Comparison of ENCODE assay signal across 1 cellular context in the genomic region with DNA sequence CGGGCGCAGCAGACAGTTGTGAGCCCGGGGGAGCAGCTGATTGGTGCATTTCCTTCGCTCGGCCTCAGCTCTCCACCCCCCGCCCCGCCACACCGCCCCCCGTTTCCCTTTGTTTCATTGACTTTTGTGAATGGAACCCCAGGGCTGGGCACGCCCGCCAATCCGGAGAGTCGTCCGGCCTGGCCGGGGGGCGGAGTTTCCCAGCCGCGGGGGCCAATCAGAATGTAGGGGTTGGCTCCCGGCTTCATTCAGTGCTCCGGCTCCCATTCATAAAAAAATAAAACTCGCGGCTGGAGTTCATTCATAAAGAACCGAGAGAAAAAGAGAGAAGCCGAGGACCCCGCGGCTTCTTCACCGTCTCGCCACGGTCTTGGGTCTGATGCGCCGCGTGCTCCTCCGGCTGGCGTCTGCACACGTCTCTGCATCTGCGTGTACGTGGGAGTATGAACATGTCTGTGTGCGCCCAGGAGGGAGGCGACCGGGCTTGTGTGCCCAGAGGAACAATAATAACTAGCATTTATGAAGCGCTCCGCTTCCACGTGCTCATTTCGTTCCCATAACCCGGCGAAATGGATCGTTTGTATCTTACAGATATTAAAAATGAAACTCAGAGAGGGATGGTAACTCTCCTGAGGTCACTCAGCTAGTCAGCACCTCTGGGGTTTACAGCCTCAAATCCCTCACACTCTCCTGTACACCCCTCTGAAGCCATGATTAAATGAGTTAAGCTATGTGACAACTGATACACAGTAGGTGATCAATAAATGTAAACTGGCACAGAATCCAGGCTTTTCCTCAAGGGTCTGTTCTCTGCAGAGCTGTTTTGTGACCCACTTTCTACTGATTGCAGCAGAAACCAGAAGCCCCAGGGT.
TF ChIP-seq lines count a peak whose summit lies in the region.

A gene (minus strand): TSS at position 24 of the 872 bp plus-strand sequence. CDS start 723 bp downstream, outside the sequence.

TF ChIP-seq in K562, 482 proteins besides CTCF, POLR2A, EP300 and RAD21 (continued from another document and continues in another):
- TF ChIP-seq, protein P1, sequence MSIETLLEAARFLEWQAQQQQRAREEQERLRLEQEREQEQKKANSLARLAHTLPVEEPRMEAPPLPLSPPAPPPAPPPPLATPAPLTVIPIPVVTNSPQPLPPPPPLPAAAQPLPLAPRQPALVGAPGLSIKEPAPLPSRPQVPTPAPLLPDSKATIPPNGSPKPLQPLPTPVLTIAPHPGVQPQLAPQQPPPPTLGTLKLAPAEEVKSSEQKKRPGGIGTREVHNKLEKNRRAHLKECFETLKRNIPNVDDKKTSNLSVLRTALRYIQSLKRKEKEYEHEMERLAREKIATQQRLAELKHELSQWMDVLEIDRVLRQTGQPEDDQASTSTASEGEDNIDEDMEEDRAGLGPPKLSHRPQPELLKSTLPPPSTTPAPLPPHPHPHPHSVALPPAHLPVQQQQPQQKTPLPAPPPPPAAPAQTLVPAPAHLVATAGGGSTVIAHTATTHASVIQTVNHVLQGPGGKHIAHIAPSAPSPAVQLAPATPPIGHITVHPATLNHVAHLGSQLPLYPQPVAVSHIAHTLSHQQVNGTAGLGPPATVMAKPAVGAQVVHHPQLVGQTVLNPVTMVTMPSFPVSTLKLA (conservative IDR thresholded peaks at IDR 0.05), result peak; percentile 44 to 46
- TF ChIP-seq ZNF668 (CRISPR knock-in tag; IDR thresholded peaks at IDR 0.05), result no peak
- TF ChIP-seq NR3C1 (CRISPR knock-in tag; IDR thresholded peaks at IDR 0.05), result no peak
- TF ChIP-seq ATF1 (CRISPR knock-in tag; IDR thresholded peaks at IDR 0.05), result no peak
- TF ChIP-seq ATF1 (tag; IDR thresholded peaks at IDR 0.05), result no peak
- no peak for TF ChIP-seq ZNF232 (CRISPR knock-in tag; IDR thresholded peaks at IDR 0.05)
- TF ChIP-seq SRSF7 (optimal IDR thresholded peaks at IDR 0.05; ENCODE audit: low read depth, low read length), result no peak
- TF ChIP-seq SOX6 (IDR thresholded peaks at IDR 0.05), result peak; percentile 68
- no peak for TF ChIP-seq POLR3G (IDR thresholded peaks at IDR 0.05; ENCODE audit: extremely low read depth, insufficient read length, insufficient replicate concordance)
- TF ChIP-seq MAZ (CRISPR knock-in tag; conservative IDR thresholded peaks at IDR 0.05 in 1 of 2, IDR thresholded peaks at IDR 0.05 in 1 of 2), result peak in 1 of 2 experiments; percentile 67; a peak in 2 of 4 replicates
- TF ChIP-seq, protein P2, sequence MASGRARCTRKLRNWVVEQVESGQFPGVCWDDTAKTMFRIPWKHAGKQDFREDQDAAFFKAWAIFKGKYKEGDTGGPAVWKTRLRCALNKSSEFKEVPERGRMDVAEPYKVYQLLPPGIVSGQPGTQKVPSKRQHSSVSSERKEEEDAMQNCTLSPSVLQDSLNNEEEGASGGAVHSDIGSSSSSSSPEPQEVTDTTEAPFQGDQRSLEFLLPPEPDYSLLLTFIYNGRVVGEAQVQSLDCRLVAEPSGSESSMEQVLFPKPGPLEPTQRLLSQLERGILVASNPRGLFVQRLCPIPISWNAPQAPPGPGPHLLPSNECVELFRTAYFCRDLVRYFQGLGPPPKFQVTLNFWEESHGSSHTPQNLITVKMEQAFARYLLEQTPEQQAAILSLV (tag; IDR thresholded peaks at IDR 0.05), result no peak
- TF ChIP-seq, protein P3, sequence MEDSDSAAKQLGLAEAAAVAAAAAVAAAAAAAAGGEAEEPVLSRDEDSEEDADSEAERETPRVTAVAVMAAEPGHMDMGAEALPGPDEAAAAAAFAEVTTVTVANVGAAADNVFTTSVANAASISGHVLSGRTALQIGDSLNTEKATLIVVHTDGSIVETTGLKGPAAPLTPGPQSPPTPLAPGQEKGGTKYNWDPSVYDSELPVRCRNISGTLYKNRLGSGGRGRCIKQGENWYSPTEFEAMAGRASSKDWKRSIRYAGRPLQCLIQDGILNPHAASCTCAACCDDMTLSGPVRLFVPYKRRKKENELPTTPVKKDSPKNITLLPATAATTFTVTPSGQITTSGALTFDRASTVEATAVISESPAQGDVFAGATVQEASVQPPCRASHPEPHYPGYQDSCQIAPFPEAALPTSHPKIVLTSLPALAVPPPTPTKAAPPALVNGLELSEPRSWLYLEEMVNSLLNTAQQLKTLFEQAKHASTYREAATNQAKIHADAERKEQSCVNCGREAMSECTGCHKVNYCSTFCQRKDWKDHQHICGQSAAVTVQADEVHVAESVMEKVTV (CRISPR knock-in tag; IDR thresholded peaks at IDR 0.05), result 0 out of 2 replicates have a peak, but pooled peaks have one; percentile 1
- no peak for TF ChIP-seq STAT5A (IDR thresholded peaks at IDR 0.05; ENCODE audit: borderline replicate concordance, low read length)
- TF ChIP-seq ZNF263 (CRISPR knock-in tag; IDR thresholded peaks at IDR 0.05; ENCODE audit: borderline replicate concordance), result no peak
- no peak for TF ChIP-seq FOXK1 (CRISPR knock-in tag; IDR thresholded peaks at IDR 0.05; ENCODE audit: borderline replicate concordance)
- TF ChIP-seq, protein P4, sequence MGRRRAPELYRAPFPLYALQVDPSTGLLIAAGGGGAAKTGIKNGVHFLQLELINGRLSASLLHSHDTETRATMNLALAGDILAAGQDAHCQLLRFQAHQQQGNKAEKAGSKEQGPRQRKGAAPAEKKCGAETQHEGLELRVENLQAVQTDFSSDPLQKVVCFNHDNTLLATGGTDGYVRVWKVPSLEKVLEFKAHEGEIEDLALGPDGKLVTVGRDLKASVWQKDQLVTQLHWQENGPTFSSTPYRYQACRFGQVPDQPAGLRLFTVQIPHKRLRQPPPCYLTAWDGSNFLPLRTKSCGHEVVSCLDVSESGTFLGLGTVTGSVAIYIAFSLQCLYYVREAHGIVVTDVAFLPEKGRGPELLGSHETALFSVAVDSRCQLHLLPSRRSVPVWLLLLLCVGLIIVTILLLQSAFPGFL (CRISPR knock-in tag; IDR thresholded peaks at IDR 0.05), result no peak
- TF ChIP-seq, protein P5, sequence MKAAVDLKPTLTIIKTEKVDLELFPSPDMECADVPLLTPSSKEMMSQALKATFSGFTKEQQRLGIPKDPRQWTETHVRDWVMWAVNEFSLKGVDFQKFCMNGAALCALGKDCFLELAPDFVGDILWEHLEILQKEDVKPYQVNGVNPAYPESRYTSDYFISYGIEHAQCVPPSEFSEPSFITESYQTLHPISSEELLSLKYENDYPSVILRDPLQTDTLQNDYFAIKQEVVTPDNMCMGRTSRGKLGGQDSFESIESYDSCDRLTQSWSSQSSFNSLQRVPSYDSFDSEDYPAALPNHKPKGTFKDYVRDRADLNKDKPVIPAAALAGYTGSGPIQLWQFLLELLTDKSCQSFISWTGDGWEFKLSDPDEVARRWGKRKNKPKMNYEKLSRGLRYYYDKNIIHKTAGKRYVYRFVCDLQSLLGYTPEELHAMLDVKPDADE (conservative IDR thresholded peaks at IDR 0.05; ENCODE audit: control insufficient read depth, low read depth, low read length), result 0 out of 2 replicates have a peak, but pooled peaks have one; percentile 36
- TF ChIP-seq, protein P6, sequence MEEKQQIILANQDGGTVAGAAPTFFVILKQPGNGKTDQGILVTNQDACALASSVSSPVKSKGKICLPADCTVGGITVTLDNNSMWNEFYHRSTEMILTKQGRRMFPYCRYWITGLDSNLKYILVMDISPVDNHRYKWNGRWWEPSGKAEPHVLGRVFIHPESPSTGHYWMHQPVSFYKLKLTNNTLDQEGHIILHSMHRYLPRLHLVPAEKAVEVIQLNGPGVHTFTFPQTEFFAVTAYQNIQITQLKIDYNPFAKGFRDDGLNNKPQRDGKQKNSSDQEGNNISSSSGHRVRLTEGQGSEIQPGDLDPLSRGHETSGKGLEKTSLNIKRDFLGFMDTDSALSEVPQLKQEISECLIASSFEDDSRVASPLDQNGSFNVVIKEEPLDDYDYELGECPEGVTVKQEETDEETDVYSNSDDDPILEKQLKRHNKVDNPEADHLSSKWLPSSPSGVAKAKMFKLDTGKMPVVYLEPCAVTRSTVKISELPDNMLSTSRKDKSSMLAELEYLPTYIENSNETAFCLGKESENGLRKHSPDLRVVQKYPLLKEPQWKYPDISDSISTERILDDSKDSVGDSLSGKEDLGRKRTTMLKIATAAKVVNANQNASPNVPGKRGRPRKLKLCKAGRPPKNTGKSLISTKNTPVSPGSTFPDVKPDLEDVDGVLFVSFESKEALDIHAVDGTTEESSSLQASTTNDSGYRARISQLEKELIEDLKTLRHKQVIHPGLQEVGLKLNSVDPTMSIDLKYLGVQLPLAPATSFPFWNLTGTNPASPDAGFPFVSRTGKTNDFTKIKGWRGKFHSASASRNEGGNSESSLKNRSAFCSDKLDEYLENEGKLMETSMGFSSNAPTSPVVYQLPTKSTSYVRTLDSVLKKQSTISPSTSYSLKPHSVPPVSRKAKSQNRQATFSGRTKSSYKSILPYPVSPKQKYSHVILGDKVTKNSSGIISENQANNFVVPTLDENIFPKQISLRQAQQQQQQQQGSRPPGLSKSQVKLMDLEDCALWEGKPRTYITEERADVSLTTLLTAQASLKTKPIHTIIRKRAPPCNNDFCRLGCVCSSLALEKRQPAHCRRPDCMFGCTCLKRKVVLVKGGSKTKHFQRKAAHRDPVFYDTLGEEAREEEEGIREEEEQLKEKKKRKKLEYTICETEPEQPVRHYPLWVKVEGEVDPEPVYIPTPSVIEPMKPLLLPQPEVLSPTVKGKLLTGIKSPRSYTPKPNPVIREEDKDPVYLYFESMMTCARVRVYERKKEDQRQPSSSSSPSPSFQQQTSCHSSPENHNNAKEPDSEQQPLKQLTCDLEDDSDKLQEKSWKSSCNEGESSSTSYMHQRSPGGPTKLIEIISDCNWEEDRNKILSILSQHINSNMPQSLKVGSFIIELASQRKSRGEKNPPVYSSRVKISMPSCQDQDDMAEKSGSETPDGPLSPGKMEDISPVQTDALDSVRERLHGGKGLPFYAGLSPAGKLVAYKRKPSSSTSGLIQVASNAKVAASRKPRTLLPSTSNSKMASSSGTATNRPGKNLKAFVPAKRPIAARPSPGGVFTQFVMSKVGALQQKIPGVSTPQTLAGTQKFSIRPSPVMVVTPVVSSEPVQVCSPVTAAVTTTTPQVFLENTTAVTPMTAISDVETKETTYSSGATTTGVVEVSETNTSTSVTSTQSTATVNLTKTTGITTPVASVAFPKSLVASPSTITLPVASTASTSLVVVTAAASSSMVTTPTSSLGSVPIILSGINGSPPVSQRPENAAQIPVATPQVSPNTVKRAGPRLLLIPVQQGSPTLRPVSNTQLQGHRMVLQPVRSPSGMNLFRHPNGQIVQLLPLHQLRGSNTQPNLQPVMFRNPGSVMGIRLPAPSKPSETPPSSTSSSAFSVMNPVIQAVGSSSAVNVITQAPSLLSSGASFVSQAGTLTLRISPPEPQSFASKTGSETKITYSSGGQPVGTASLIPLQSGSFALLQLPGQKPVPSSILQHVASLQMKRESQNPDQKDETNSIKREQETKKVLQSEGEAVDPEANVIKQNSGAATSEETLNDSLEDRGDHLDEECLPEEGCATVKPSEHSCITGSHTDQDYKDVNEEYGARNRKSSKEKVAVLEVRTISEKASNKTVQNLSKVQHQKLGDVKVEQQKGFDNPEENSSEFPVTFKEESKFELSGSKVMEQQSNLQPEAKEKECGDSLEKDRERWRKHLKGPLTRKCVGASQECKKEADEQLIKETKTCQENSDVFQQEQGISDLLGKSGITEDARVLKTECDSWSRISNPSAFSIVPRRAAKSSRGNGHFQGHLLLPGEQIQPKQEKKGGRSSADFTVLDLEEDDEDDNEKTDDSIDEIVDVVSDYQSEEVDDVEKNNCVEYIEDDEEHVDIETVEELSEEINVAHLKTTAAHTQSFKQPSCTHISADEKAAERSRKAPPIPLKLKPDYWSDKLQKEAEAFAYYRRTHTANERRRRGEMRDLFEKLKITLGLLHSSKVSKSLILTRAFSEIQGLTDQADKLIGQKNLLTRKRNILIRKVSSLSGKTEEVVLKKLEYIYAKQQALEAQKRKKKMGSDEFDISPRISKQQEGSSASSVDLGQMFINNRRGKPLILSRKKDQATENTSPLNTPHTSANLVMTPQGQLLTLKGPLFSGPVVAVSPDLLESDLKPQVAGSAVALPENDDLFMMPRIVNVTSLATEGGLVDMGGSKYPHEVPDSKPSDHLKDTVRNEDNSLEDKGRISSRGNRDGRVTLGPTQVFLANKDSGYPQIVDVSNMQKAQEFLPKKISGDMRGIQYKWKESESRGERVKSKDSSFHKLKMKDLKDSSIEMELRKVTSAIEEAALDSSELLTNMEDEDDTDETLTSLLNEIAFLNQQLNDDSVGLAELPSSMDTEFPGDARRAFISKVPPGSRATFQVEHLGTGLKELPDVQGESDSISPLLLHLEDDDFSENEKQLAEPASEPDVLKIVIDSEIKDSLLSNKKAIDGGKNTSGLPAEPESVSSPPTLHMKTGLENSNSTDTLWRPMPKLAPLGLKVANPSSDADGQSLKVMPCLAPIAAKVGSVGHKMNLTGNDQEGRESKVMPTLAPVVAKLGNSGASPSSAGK (IDR thresholded peaks at IDR 0.05), result peak; percentile 38
- 0 out of 2 replicates have a peak, but pooled peaks have one; percentile 35 for TF ChIP-seq KDM2B (CRISPR knock-in tag; IDR thresholded peaks at IDR 0.05)
- no peak for TF ChIP-seq CBX1 (IDR thresholded peaks at IDR 0.05; ENCODE audit: low read depth)
- TF ChIP-seq ZBTB7A (IDR thresholded peaks at IDR 0.05; ENCODE audit: borderline replicate concordance, control insufficient read depth, low read depth, low read length), result peak; percentile 45; the same call in 1 of the 2 replicates
